8 cellular contexts compared by ENCODE assay signal in the genomic region with DNA sequence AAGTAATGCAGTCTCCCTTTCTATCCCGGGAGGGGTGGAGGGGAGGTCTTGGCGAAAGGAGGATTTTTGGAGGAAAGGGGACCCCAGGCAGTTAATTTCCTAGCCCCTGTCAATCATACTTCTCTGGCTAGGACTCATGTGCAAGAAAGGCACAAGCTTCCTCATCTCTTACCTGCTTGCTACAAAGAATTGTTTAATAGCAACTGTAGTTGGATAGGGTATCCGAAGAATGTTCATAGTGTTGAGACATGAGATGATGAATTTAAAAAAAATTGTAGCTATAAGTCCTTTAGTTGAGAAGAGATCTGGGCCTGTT. TPM values are rescaled to one million over a fixed set of nuclear protein-coding genes. Genes with fewer than 3 reads are reported as not detected.
A peak's percentile ranks its signal among the peaks of the same experiment; 100 is the strongest.
DNase-seq lines count a peak whose midpoint lies in the region; ATAC-seq and TF ChIP-seq lines count a peak whose summit lies in the region.

No MANE protein-coding gene starts in this region.

- H3K4me1 ChIP-seq in adrenal gland (replicated peaks in 1 of 2) (peaks cover 0 to 34% of the 10 kb centered on the region in 2 donors), lower lobe of right lung (peaks cover 18% of the 10 kb centered on the region), urinary bladder (ENCODE audit: insufficient read depth) (peaks cover 1% of the 10 kb centered on the region)

- peak overlapping the region; percentile 82 for H3K27ac Mint-ChIP-seq in activated naive CD4-positive, alpha-beta T cell treated with anti-CD3 and anti-CD28 coated beads, Interleukin-2, amount 50 U/mL, for 24 hours

- peak overlapping the region in 3 of 4 donors; percentile 68 to 92 (median 78) for H3K4me3 ChIP-seq in adrenal gland
- H3K4me3 ChIP-seq in lower lobe of right lung = peak overlapping the region; percentile 98
- peak overlapping the region; percentile 84 for H3K4me3 ChIP-seq in urinary bladder (ENCODE audit: low read depth, low read length)

- intact Hi-C loops in adrenal gland (cut with DNase I) = no loop called here
- intact Hi-C loops in lower lobe of right lung (cut with DNase I) = no loop called here

- no peaks in the 10 kb centered on the region for H3K9me3 ChIP-seq in adrenal gland (replicated peaks in 1 of 3)
- H3K9me3 ChIP-seq in lower lobe of right lung = no peaks in the 10 kb centered on the region

- H3K27ac ChIP-seq in adrenal gland (peak overlapping the region in 1 of 5 donors; percentile 62), lower lobe of right lung (peak overlapping the region; percentile 84), urinary bladder (ENCODE audit: low read depth) (no peak overlapping the region)

- no peaks in the 10 kb centered on the region for H3K27me3 Mint-ChIP-seq in activated naive CD4-positive, alpha-beta T cell treated with anti-CD3 and anti-CD28 coated beads, Interleukin-2, amount 50 U/mL, for 24 hours

- TF ChIP-seq POLR2A in adrenal gland (IDR thresholded peaks at IDR 0.05) = no peak

- H3K9me3 Mint-ChIP-seq in activated naive CD4-positive, alpha-beta T cell treated with anti-CD3 and anti-CD28 coated beads, Interleukin-2, amount 50 U/mL, for 24 hours = no peaks in the 10 kb centered on the region

- TF ChIP-seq CTCF in adrenal gland (IDR thresholded peaks at IDR 0.05) (no peak), lower lobe of right lung (IDR thresholded peaks at IDR 0.05) (no peak)

- DNase-seq in activated naive CD4-positive, alpha-beta T cell treated with Interleukin-2 at 50 U/mL for 16 hours = no peak
- DNase-seq in adrenal gland = no peak
- no peak for DNase-seq in lower lobe of right lung
- no peak for DNase-seq in epidermal melanocyte (ENCODE audit: insufficient read length, low spot score)
- no peak for DNase-seq in HuH-7 (ENCODE audit: low spot score)
- DNase-seq in kidney glomerular epithelial cell (lab: John Stamatoyannopoulos, UW) = no peak

- peaks cover 14% of the 10 kb centered on the region for H3K36me3 Mint-ChIP-seq in activated naive CD4-positive, alpha-beta T cell treated with anti-CD3 and anti-CD28 coated beads, Interleukin-2, amount 50 U/mL, for 24 hours

- H3K27me3 ChIP-seq in adrenal gland = no peaks in the 10 kb centered on the region
- no peaks in the 10 kb centered on the region for H3K27me3 ChIP-seq in lower lobe of right lung (ENCODE audit: low read depth)

- 6 to 14% (median 10%) methylated on average over 3 of the region's 3 CpGs for WGBS in adrenal gland, 4 donors
- WGBS in urinary bladder = 6% methylated on average over 3 of the region's 3 CpGs

- peak overlapping the region; percentile 94 for H3K4me3 Mint-ChIP-seq in activated naive CD4-positive, alpha-beta T cell treated with anti-CD3 and anti-CD28 coated beads, Interleukin-2, amount 50 U/mL, for 24 hours

- H3K36me3 ChIP-seq in adrenal gland (replicated peaks in 1 of 2) (no peaks in the 10 kb centered on the region), lower lobe of right lung (no peaks in the 10 kb centered on the region), urinary bladder (ENCODE audit: insufficient read depth) (peaks cover 3% of the 10 kb centered on the region)

- H3K4me1 Mint-ChIP-seq in activated naive CD4-positive, alpha-beta T cell treated with anti-CD3 and anti-CD28 coated beads, Interleukin-2, amount 50 U/mL, for 24 hours = peaks cover 58% of the 10 kb centered on the region

- no peak for ATAC-seq in lower lobe of right lung

RNA-seq across cellular contexts. Expression of a gene that starts 0.5 kb away (rescaled TPM):
- 1 to 10 TPM in 7 of 8 donors, under 1 TPM in 1; 0.66 to 2.3 (median 1.7) TPM for total RNA-seq in adrenal gland
- 1 to 10 TPM; 1.4 to 3.8 (median 2.4) TPM for polyA plus RNA-seq in adrenal gland
- 3.0 TPM for total RNA-seq in lower lobe of right lung
- 9.0 TPM for total RNA-seq in urinary bladder
- 1.6 TPM for polyA plus RNA-seq in urinary bladder

RNA-seq across cellular contexts. Expression of a gene that starts 0.8 kb away (rescaled TPM):
- total RNA-seq in adrenal gland (10 to 100 TPM in 2 of 8 donors, 1 to 10 TPM in 6; 4.9 to 10.4 (median 8.0) TPM), lower lobe of right lung (8.9 TPM), urinary bladder (19.0 TPM)
- polyA plus RNA-seq in adrenal gland (10 to 100 TPM in 1 of 3 donors, 1 to 10 TPM in 2; 8.1 to 11.3 (median 8.3) TPM), urinary bladder (9.7 TPM)

RNA-seq across cellular contexts. Expression of a gene that starts 53.5 kb away (rescaled TPM):
- total RNA-seq in adrenal gland (10 to 100 TPM in 7 of 8 donors, 1 to 10 TPM in 1; 7.6 to 30.7 (median 21.5) TPM), lower lobe of right lung (25.6 TPM), urinary bladder (42.6 TPM)
- polyA plus RNA-seq in adrenal gland (10 to 100 TPM in 1 of 3 donors, 1 to 10 TPM in 2; 7.8 to 30.1 (median 8.3) TPM), urinary bladder (15.0 TPM)

RNA-seq across cellular contexts. Expression of a gene that starts 53.7 kb away (rescaled TPM):
- total RNA-seq in adrenal gland (10 to 100 TPM in 6 of 8 donors, 1 to 10 TPM in 2; 3.9 to 23.1 (median 14.0) TPM), lower lobe of right lung (28.3 TPM), urinary bladder (74.2 TPM)
- polyA plus RNA-seq in adrenal gland (10 to 100 TPM; 18.6 to 23.6 (median 21.7) TPM), urinary bladder (12.9 TPM)
